In the genomic region with DNA sequence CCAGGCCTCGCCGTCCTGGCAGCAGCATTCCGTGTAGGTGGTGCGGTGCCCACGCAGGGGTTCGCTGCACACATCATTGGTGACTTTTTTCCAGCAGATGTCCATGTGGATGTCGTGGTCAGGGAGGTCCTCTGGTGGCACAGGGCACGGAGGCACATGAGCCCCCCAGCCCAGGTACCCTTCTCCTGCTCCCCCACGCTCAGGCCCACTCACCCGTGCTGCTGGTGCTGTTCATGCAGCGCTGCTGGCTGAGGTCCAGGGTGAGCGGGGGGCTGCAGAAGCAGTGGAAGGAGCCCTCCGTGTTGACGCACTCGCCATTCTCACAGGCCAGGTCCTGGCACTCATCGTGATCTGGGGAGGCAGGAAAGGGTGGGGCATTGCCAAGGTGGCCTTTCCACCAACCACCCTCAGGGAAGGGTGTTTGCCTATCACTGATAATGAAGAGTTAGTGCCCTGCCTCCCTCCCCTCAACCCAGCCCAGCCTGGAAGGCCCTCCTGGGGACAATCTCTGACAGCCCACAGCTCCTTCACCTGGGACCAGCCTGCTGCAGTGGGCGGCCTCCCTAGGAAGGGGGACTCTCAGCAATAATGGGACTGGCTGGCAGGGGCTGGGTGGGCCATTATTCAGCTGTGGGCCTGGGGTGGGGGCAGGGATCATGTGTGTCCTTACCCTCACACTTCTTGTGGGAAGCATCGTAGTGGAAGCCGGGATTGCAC, we compare ENCODE assay signal across 17 cellular contexts. TPM values are rescaled to one million over a fixed set of nuclear protein-coding genes. Genes with fewer than 3 reads are reported as not detected.
DNase-seq lines count a peak whose midpoint lies in the region; ATAC-seq and TF ChIP-seq lines count a peak whose summit lies in the region.
"Had no signal": no experiment of that assay in that cellular context is flagged by ENCODE, and none has a peak within 500 bp of the region (broad histone marks: within the 10 kb centered on the region; RNA-seq: fewer than 3 reads in every experiment).

No MANE protein-coding gene starts in this region.

- DNase-seq in right cardiac atrium (peak in 2 of 3 donors; percentile 57 to 72), right atrium auricular region (ENCODE audit: low spot score) (no peak), RWPE2 (ENCODE audit: low spot score) (peak; percentile 72), neuronal stem cell (ENCODE audit: low spot score) (no peak), HK-2 (ENCODE audit: unreplicated experiment) (no peak), GDM1 (lab: John Stamatoyannopoulos, UW) (no peak), retina (no peak)
- DNase-seq: C1 segment of cervical spinal cord, DMS79 treated with DMSO at 0.1 percent for 48 hours, Karpas-422, NCI-H1417 treated with DMSO at 0.1 percent for 48 hours, NCI-H1930, NCI-H446 treated with DMSO at 0.1 percent for 48 hours, NCI-H69, SHP77 treated with DMSO at 0.1 percent for 48 hours, SK-N-SH had no signal

- peak overlapping the region; percentile 60 for H3K9ac ChIP-seq in neuronal stem cell (ENCODE audit: low read depth, low read length, poor library complexity)
- H3K9ac ChIP-seq: SK-N-SH had no signal

- H3K18ac ChIP-seq in neuronal stem cell (ENCODE audit: low read length), result no peak overlapping the region

- no peak overlapping the region for H2BK5ac ChIP-seq in neuronal stem cell (ENCODE audit: low read length)

- no peak overlapping the region for H3K4me2 ChIP-seq in neuronal stem cell (ENCODE audit: insufficient read depth, low read length, poor library complexity, severe bottlenecking)
- H3K4me2 ChIP-seq: SK-N-SH had no signal

- H2AK5ac ChIP-seq in neuronal stem cell (ENCODE audit: low read depth, low read length), result peak overlapping the region; percentile 88

- H4K8ac ChIP-seq in neuronal stem cell (ENCODE audit: low read depth, low read length), result no peak overlapping the region

- H4K91ac ChIP-seq in neuronal stem cell (ENCODE audit: low read depth, low read length, poor library complexity), result peak overlapping the region; percentile 34

- ATAC-seq in right cardiac atrium, result no peak
- ATAC-seq in RWPE2 (ENCODE audit: low read depth), result no peak
- no peak for ATAC-seq in HG02970 (IDR thresholded peaks at IDR 0.05; ENCODE audit: low FRiP score, unreplicated experiment)

- TF ChIP-seq CTCF in right atrium auricular region (IDR thresholded peaks at IDR 0.05) (no peak), RWPE2 (IDR thresholded peaks at IDR 0.05; ENCODE audit: poor library complexity, severe bottlenecking) (no peak)

- H2BK12ac ChIP-seq in neuronal stem cell (ENCODE audit: low read length), result peak overlapping the region; percentile 36

- H3K4me1 ChIP-seq in right cardiac atrium (ENCODE audit: control insufficient read depth, insufficient read depth, low read length) (no peaks in the 10 kb centered on the region), right atrium auricular region (peaks cover 0 to 3% of the 10 kb centered on the region in 2 donors), RWPE2 (ENCODE audit: insufficient read depth, poor library complexity, severe bottlenecking) (no peaks in the 10 kb centered on the region), neuronal stem cell (ENCODE audit: control insufficient read depth in 2 of 2, insufficient read depth in 1 of 2, low read depth in 1 of 2, low read length in 2 of 2) (peaks cover 12 to 17% of the 10 kb centered on the region in 2 donors)

- no peak overlapping the region for H3K4ac ChIP-seq in neuronal stem cell (ENCODE audit: low read length)

- H2AFZ ChIP-seq in neuronal stem cell (ENCODE audit: low read length), result no peak overlapping the region

- no peaks in the 10 kb centered on the region for H3K79me1 ChIP-seq in neuronal stem cell (ENCODE audit: low read depth, low read length)

- intact Hi-C loops in right cardiac atrium (cut with DNase I), result loop anchor here in 3 of 4 donors (5.0 to 10.0 kb wide), 2 partner anchors 109 to 111 kb away; a partner anchor contains a TSS

- no peak overlapping the region for H3K4me3 ChIP-seq in right cardiac atrium (ENCODE audit: low read length)
- H3K4me3 ChIP-seq in right atrium auricular region, result no peak overlapping the region
- no peak overlapping the region for H3K4me3 ChIP-seq in RWPE2 (ENCODE audit: severe bottlenecking)
- no peak overlapping the region for H3K4me3 ChIP-seq in neuronal stem cell (ENCODE audit: low read length in 2 of 2)

- 87% methylated on average over 19 of the region's 19 CpGs for WGBS in right cardiac atrium
- no CpG with 5 or more reads among the region's 19 CpGs for WGBS in neuronal stem cell (ENCODE audit: extremely low coverage in 2 of 2, insufficient read length in 2 of 2, insufficient replicate concordance in 1 of 2), 2 donors

- H3K36me3 ChIP-seq in right atrium auricular region (peaks cover 15% of the 10 kb centered on the region), RWPE2 (ENCODE audit: low read depth) (peaks cover 88% of the 10 kb centered on the region), neuronal stem cell (replicated peaks in 1 of 2; ENCODE audit: control insufficient read depth in 2 of 2, insufficient read depth in 2 of 2, low read length in 2 of 2) (no peaks in the 10 kb centered on the region)

- H2BK120ac ChIP-seq in neuronal stem cell (ENCODE audit: low read depth, low read length), result no peak overlapping the region

- peak overlapping the region; percentile 23 for H3K14ac ChIP-seq in neuronal stem cell (ENCODE audit: low read length)

- peak overlapping the region; percentile 3 for H3K23ac ChIP-seq in neuronal stem cell (ENCODE audit: low read depth, low read length, poor library complexity)

- H3K9me3 ChIP-seq in right cardiac atrium (ENCODE audit: control insufficient read depth, low read length), result no peaks in the 10 kb centered on the region
- H3K9me3 ChIP-seq in right atrium auricular region, result no peaks in the 10 kb centered on the region
- no peaks in the 10 kb centered on the region for H3K9me3 ChIP-seq in RWPE2 (ENCODE audit: severe bottlenecking)
- H3K9me3 ChIP-seq in neuronal stem cell (replicated peaks in 1 of 2; ENCODE audit: control insufficient read depth in 2 of 2, insufficient read depth in 1 of 2, low read depth in 1 of 2, low read length in 2 of 2), result no peaks in the 10 kb centered on the region
- H3K9me3 ChIP-seq: SK-N-SH had no signal

- no peak overlapping the region for H2BK15ac ChIP-seq in neuronal stem cell (ENCODE audit: low read length)

- no peak overlapping the region for H3K27ac ChIP-seq in right cardiac atrium (ENCODE audit: low read length)
- no peak overlapping the region for H3K27ac ChIP-seq in right atrium auricular region
- H3K27ac ChIP-seq in RWPE2 (ENCODE audit: poor library complexity, severe bottlenecking), result no peak overlapping the region
- no peak overlapping the region for H3K27ac ChIP-seq in neuronal stem cell (replicated peaks; ENCODE audit: low read length)

- no peaks in the 10 kb centered on the region for H3K27me3 ChIP-seq in right cardiac atrium (ENCODE audit: control insufficient read depth, insufficient read depth)
- H3K27me3 ChIP-seq in right atrium auricular region, result no peaks in the 10 kb centered on the region
- no peaks in the 10 kb centered on the region for H3K27me3 ChIP-seq in RWPE2 (ENCODE audit: insufficient read depth, poor library complexity, severe bottlenecking)
- no peaks in the 10 kb centered on the region for H3K27me3 ChIP-seq in neuronal stem cell (ENCODE audit: control insufficient read depth in 3 of 3, insufficient read depth in 3 of 3, low read depth in 1 of 3, low read length in 3 of 3)

RNA-seq across cellular contexts. Expression of a gene that starts 9.8 kb away (rescaled TPM):
- total RNA-seq in right cardiac atrium (10 to 100 TPM; 29.2 to 40.0 (median 34.9) TPM), right atrium auricular region (10 to 100 TPM; 20.4 to 22.3 TPM)
- polyA plus RNA-seq in right cardiac atrium, result 45.1 TPM
- 60.9 TPM for polyA plus RNA-seq in neuronal stem cell (2013, experiment 1 of 2)
- 63.2 TPM for polyA plus RNA-seq in neuronal stem cell (2013, experiment 2 of 2)

RNA-seq across cellular contexts. Expression of a gene that starts 10.3 kb away (rescaled TPM):
- total RNA-seq in right cardiac atrium (100 to 1,000 TPM; 116 to 142 (median 120) TPM), right atrium auricular region (100 to 1,000 TPM; 194 to 242 TPM)
- polyA plus RNA-seq in right cardiac atrium, result 170 TPM
- polyA plus RNA-seq in neuronal stem cell (2013, experiment 1 of 2), result 596 TPM
- polyA plus RNA-seq in neuronal stem cell (2013, experiment 2 of 2), result 610 TPM

Comparison
In these comparisons a context has a peak if more than half of its experiments do, and no peak if none do; other contexts are left out.
1. DNase-seq: peak in right cardiac atrium (2 of 3) and RWPE2 (single experiment); none in right atrium auricular region (single experiment), neuronal stem cell (single experiment), HK-2 (single experiment), GDM1 (single experiment) and retina (single experiment).